ENCODE assay signal across 14 cellular contexts in the genomic region with DNA sequence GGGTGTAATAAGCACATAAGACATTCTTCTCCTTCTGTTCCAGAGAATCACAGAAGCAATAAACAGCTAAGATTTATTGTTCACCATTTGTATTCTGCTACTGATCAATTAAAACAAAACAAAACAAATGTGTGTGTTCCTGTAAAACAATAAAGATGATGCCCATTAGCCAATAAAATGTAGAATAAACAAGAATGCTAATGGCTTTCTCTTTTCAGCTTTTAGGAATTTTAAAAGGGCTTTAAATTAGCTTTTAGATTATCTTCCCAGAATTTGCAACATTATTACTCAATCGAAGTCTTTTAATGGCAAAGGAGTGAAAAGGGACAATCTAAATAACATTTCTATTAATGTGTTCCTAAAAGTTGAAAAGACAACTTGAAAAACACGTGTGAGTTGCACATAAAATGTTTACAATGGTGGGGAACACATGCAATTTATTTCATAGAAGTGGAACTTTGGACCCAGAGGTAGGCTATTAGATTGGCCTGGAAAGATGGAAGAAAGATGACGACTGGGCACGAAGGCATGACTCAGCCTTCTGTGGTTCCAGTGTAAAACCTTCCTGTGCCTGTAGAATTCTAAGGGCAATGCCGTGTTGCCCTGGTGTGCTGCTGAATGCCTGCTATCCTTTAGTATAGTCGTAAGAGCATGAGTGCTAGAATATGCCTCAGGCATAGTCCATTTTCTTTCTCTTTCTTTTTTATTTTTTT. TPM values are rescaled to one million over a fixed set of nuclear protein-coding genes. Genes with fewer than 3 reads are reported as not detected.
DNase-seq lines count a peak whose midpoint lies in the region; ATAC-seq and TF ChIP-seq lines count a peak whose summit lies in the region.
"Had no signal": no experiment of that assay in that cellular context is flagged by ENCODE, and none has a peak within 500 bp of the region (broad histone marks: within the 10 kb centered on the region; RNA-seq: fewer than 3 reads in every experiment).

No MANE protein-coding gene starts in this region.

- H3K27me3 ChIP-seq in mammary epithelial cell (ENCODE audit: insufficient read depth, low read length), result no peaks in the 10 kb centered on the region

- no peak overlapping the region for H3K4me2 ChIP-seq in mammary epithelial cell (ENCODE audit: insufficient read depth, low read depth, low read length)
- H3K4me2 ChIP-seq: PC-9 had no signal

- H3K4me3 Mint-ChIP-seq in activated CD8-positive, alpha-beta memory T cell treated with anti-CD3 and anti-CD28 coated beads, Interleukin-2, amount 10 ng/mL, durations not matched to agents 7 days and 5 days, result no peak overlapping the region
- no peak overlapping the region for H3K4me3 Mint-ChIP-seq in progenitor cell of endocrine pancreas (ENCODE audit: low read depth)
- H3K4me3 Mint-ChIP-seq: activated CD8-positive, alpha-beta T cell treated with anti-CD3 and anti-CD28 coated beads for 36 hours had no signal

- in situ Hi-C loops in mammary epithelial cell (cut with MboI; ENCODE audit: low sequenced_read_pairs in 2 of 2), result no loop called here

- H3K27ac ChIP-seq in mammary epithelial cell (ENCODE audit: insufficient read depth, low read depth, low read length), result no peak overlapping the region
- H3K27ac ChIP-seq: PC-9, skin epidermis had no signal

- no peaks in the 10 kb centered on the region for H3K9me3 Mint-ChIP-seq in activated CD8-positive, alpha-beta memory T cell treated with anti-CD3 and anti-CD28 coated beads, Interleukin-2, amount 10 ng/mL, durations not matched to agents 7 days and 5 days (ENCODE audit: low read depth)
- H3K9me3 Mint-ChIP-seq in progenitor cell of endocrine pancreas (ENCODE audit: low read depth), result no peaks in the 10 kb centered on the region
- H3K9me3 Mint-ChIP-seq: activated CD8-positive, alpha-beta T cell treated with anti-CD3 and anti-CD28 coated beads for 36 hours had no signal

- H3K4me1 ChIP-seq in mammary epithelial cell (ENCODE audit: insufficient read depth, low read length), result no peaks in the 10 kb centered on the region
- H3K4me1 ChIP-seq: Caco-2 had no signal

- 59% methylated on average over 6 of the region's 6 CpGs for WGBS in mammary epithelial cell (ENCODE audit: low coverage, missing lambda C conversion rate)

- TF ChIP-seq CTCF in mammary epithelial cell (conservative IDR thresholded peaks at IDR 0.05 in 1 of 2, IDR thresholded peaks at IDR 0.05 in 1 of 2; ENCODE audit: extremely low read depth in 1 of 2, insufficient read depth in 1 of 2, low read depth in 1 of 2, low read length in 2 of 2) (no peak), progenitor cell of endocrine pancreas (IDR thresholded peaks at IDR 0.05; ENCODE audit: unreplicated experiment) (no peak)

- no peaks in the 10 kb centered on the region for H3K36me3 ChIP-seq in mammary epithelial cell (ENCODE audit: insufficient read depth, low read length)

- no TSS peak for BruUV-seq in mammary epithelial cell (replicated peaks; lab: Mats Ljungman, UMichigan)

- no peak overlapping the region for H2AFZ ChIP-seq in mammary epithelial cell (ENCODE audit: low read depth, low read length)
- H2AFZ ChIP-seq: PC-9 had no signal

- no peaks in the 10 kb centered on the region for H3K79me2 ChIP-seq in mammary epithelial cell (ENCODE audit: insufficient read depth, low read length)

- H3K9me3 ChIP-seq in mammary epithelial cell (replicated peaks; ENCODE audit: insufficient read depth, low read length), result no peaks in the 10 kb centered on the region
- H3K9me3 ChIP-seq: Caco-2 had no signal

- peaks cover 3% of the 10 kb centered on the region for H3K27me3 Mint-ChIP-seq in activated CD8-positive, alpha-beta memory T cell treated with anti-CD3 and anti-CD28 coated beads, Interleukin-2, amount 10 ng/mL, durations not matched to agents 7 days and 5 days
- H3K27me3 Mint-ChIP-seq in progenitor cell of endocrine pancreas, result no peaks in the 10 kb centered on the region

- H3K4me1 Mint-ChIP-seq in activated CD8-positive, alpha-beta memory T cell treated with anti-CD3 and anti-CD28 coated beads, Interleukin-2, amount 10 ng/mL, durations not matched to agents 7 days and 5 days, result no peaks in the 10 kb centered on the region
- no peaks in the 10 kb centered on the region for H3K4me1 Mint-ChIP-seq in progenitor cell of endocrine pancreas (ENCODE audit: low read depth)

- H3K4me3 ChIP-seq in mammary epithelial cell (replicated peaks in 1 of 3; ENCODE audit: insufficient read depth in 1 of 3, low read depth in 2 of 3, low read length in 3 of 3), result no peak overlapping the region
- H3K4me3 ChIP-seq: lung, PC-9, skin epidermis had no signal

- dilution Hi-C loops in mammary epithelial cell (cut with HindIII; ENCODE audit: low sequenced_read_pairs), result no loop called here

- CTCF ChIA-PET in mammary epithelial cell (lab: Charles Lee; ENCODE audit: low non-redundant PET), result no interaction called here
- CTCF ChIA-PET in activated CD8-positive, alpha-beta memory T cell treated with anti-CD3 and anti-CD28 coated beads, Interleukin-2, amount 10 ng/mL, durations not matched to agents 7 days and 5 days (lab: Charles Lee), result no interaction called here

- ATAC-seq in activated CD8-positive, alpha-beta memory T cell treated with anti-CD3 and anti-CD28 coated beads, Interleukin-2, amount 10 ng/mL, durations not matched to agents 7 days and 5 days, result no peak
- ATAC-seq in HG02938 (IDR thresholded peaks at IDR 0.05; ENCODE audit: unreplicated experiment), result no peak
- ATAC-seq: activated CD8-positive, alpha-beta T cell treated with anti-CD3 and anti-CD28 coated beads for 36 hours had no signal

- H4K20me1 ChIP-seq in mammary epithelial cell (ENCODE audit: insufficient read depth, low read length), result no peaks in the 10 kb centered on the region

- DNase-seq in GM04504 (ENCODE audit: low read depth) (peak; percentile 40), NCI-H460 (ENCODE audit: extremely low read depth, low read depth) (peak; percentile 4), mammary epithelial cell (peak; percentile 26), renal cortical epithelial cell (ENCODE audit: low read depth) (peak; percentile 54), progenitor cell of endocrine pancreas (ENCODE audit: low spot score, unreplicated experiment) (no peak)
- no peak for DNase-seq in activated CD8-positive, alpha-beta memory T cell treated with anti-CD3 and anti-CD28 coated beads, Interleukin-2, amount 10 ng/mL, durations not matched to agents 7 days and 5 days
- DNase-seq: activated CD8-positive, alpha-beta T cell treated with anti-CD3 and anti-CD28 coated beads for 36 hours; NCI-H2171; substantia nigra had no signal

- intact Hi-C loops in mammary epithelial cell (cut with micrococcal nuclease), result no loop called here

- no peaks in the 10 kb centered on the region for H3K36me3 Mint-ChIP-seq in activated CD8-positive, alpha-beta memory T cell treated with anti-CD3 and anti-CD28 coated beads, Interleukin-2, amount 10 ng/mL, durations not matched to agents 7 days and 5 days
- no peaks in the 10 kb centered on the region for H3K36me3 Mint-ChIP-seq in progenitor cell of endocrine pancreas (ENCODE audit: insufficient read depth)

- H3K27ac Mint-ChIP-seq in activated CD8-positive, alpha-beta memory T cell treated with anti-CD3 and anti-CD28 coated beads, Interleukin-2, amount 10 ng/mL, durations not matched to agents 7 days and 5 days, result no peak overlapping the region
- no peak overlapping the region for H3K27ac Mint-ChIP-seq in progenitor cell of endocrine pancreas
- H3K27ac Mint-ChIP-seq: activated CD8-positive, alpha-beta T cell treated with anti-CD3 and anti-CD28 coated beads for 36 hours had no signal

- H3K9ac ChIP-seq in mammary epithelial cell (ENCODE audit: insufficient read depth, low read length), result no peak overlapping the region

RNA-seq across cellular contexts. Expression of gene DEK, which starts 29.0 kb away (rescaled TPM):
- total RNA-seq in NCI-H460 (2014; rRNA removed; shearing (Covaris generic)), result 141 and 150 TPM in 2 replicates
- 80.0 and 101 TPM in 2 replicates for polyA plus RNA-seq in NCI-H460 (2014; cell fraction: nucleus; rRNA removed)
- total RNA-seq in mammary epithelial cell, result 100 to 1,000 TPM in 1 of 2 donors, 10 to 100 TPM in 1; 34.5 to 103 TPM
- 48.1 TPM for polyA plus RNA-seq in mammary epithelial cell
- 11.0 TPM for polyA minus RNA-seq in mammary epithelial cell
- total RNA-seq in renal cortical epithelial cell, result 112 and 116 TPM in 2 replicates
- 100 to 1,000 TPM; 209 to 218 TPM for total RNA-seq in activated CD8-positive, alpha-beta memory T cell treated with anti-CD3 and anti-CD28 coated beads, Interleukin-2, amount 10 ng/mL, durations not matched to agents 7 days and 5 days
- 114 and 120 TPM in 2 replicates for total RNA-seq in progenitor cell of endocrine pancreas

Comparison
In these comparisons a context has a peak if more than half of its experiments do, and no peak if none do; other contexts are left out.
1. DNase-seq: peak in GM04504 (single experiment), NCI-H460 (single experiment), mammary epithelial cell (single experiment) and renal cortical epithelial cell (single experiment); none in activated CD8-positive, alpha-beta memory T cell treated with anti-CD3 and anti-CD28 coated beads, Interleukin-2, amount 10 ng/mL, durations not matched to agents 7 days and 5 days (single experiment) and progenitor cell of endocrine pancreas (single experiment).